ENCODE assay signal across 22 cellular contexts in genomic region chr10:5497948-5498730, GRCh38. TPM values are rescaled to one million over a fixed set of nuclear protein-coding genes. Genes with fewer than 3 reads are reported as not detected.
A peak's percentile ranks its signal among the peaks of the same experiment; 100 is the strongest.
DNase-seq lines count a peak whose midpoint lies in the region; ATAC-seq and TF ChIP-seq lines count a peak whose summit lies in the region.
"Had no signal": no experiment of that assay in that cellular context is flagged by ENCODE, and none has a peak within 500 bp of the region (broad histone marks: within the 10 kb centered on the region; RNA-seq: fewer than 3 reads in every experiment).

No MANE protein-coding gene starts in this region.

- ATAC-seq in left cardiac atrium (no peak), IMR-90 (ENCODE audit: low read depth) (no peak), GM21447 (IDR thresholded peaks at IDR 0.05; ENCODE audit: unreplicated experiment) (no peak)
- ATAC-seq: CD8-positive, alpha-beta T cell; Panc1 had no signal

- no peak overlapping the region for H3K9ac ChIP-seq in IMR-90 (ENCODE audit: low read depth, low read length)
- H3K9ac ChIP-seq: BLaER1 had no signal

- POLR2A ChIA-PET in IMR-90 (lab: Charles Lee; ENCODE audit: unreplicated experiment), result no interaction called here

- H2BK20ac ChIP-seq in IMR-90 (ENCODE audit: low read depth, low read length), result no peak overlapping the region

- peak overlapping the region; percentile 42; the same call in 1 of the 3 replicates for H2BK15ac ChIP-seq in IMR-90 (ENCODE audit: low read depth, low read length)

- peak overlapping the region; percentile 70 for H2BK5ac ChIP-seq in IMR-90 (ENCODE audit: low read depth, low read length, poor library complexity, severe bottlenecking)

- no peaks in the 10 kb centered on the region for H3K79me1 ChIP-seq in IMR-90 (ENCODE audit: low read depth in 1 of 2, low read length in 2 of 2)

- DNase-seq in cardiac septum (ENCODE audit: low spot score) (peak; percentile 62), left cardiac atrium (no peak), IMR-90 (no peak), lower leg skin (ENCODE audit: low spot score in 2 of 2) (no peak), stomach (no peak), DMS 273 (lab: John Stamatoyannopoulos, UW; ENCODE audit: unreplicated experiment) (no peak)
- DNase-seq: Calu3; CD8-positive, alpha-beta T cell; DMS79; HFFc6; Karpas-422; NCI-H1048; NCI-H1436; NCI-H2029; NCI-H69 had no signal

- dilution Hi-C loops in IMR-90 (cut with HindIII; ENCODE audit: low sequenced_read_pairs, unreplicated experiment), result no loop called here

- no peak overlapping the region for H4K8ac ChIP-seq in IMR-90 (ENCODE audit: low read depth in 2 of 2, low read length in 2 of 2)

- BruUV-seq in IMR-90 (replicated peaks; lab: Mats Ljungman, UMichigan), result no TSS peak

- peaks cover 34% of the 10 kb centered on the region for H3K27me3 ChIP-seq in IMR-90 (ENCODE audit: control insufficient read depth, insufficient read depth, low read length)
- H3K27me3 ChIP-seq in stomach, result no peaks in the 10 kb centered on the region
- H3K27me3 ChIP-seq: BLaER1 had no signal

- H2AK5ac ChIP-seq in IMR-90 (ENCODE audit: low read depth, low read length), result peak overlapping the region; percentile 52; the same call in 1 of the 2 replicates

- no peak overlapping the region for H2AK9ac ChIP-seq in IMR-90 (replicated peaks; ENCODE audit: low read depth, low read length, poor library complexity)

- CTCF ChIA-PET in IMR-90 (lab: Yijun Ruan, JAX), result no interaction called here

- TF ChIP-seq CTCF in IMR-90 (conservative IDR thresholded peaks at IDR 0.05; ENCODE audit: low read depth, low read length) (no peak), lower leg skin (IDR thresholded peaks at IDR 0.05) (no peak), stomach (IDR thresholded peaks at IDR 0.05) (no peak)

- 80% methylated on average over 5 of the region's 19 CpGs; no CpG with 5 or more reads in 1 of the 2 experiments for WGBS in IMR-90 (ENCODE audit: extremely low coverage in 2 of 2, insufficient read length in 1 of 2), 2 experiments
- 78% methylated on average over 19 of the region's 19 CpGs for WGBS in lower leg skin, 2 donors
- 84 to 92% (median 90%) methylated on average over 12 to 19 of the region's 19 CpGs for WGBS in stomach, 5 donors

- no peak overlapping the region for H3K4me2 ChIP-seq in IMR-90 (ENCODE audit: low read depth, low read length)
- H3K4me2 ChIP-seq: BLaER1 had no signal

- H2BK120ac ChIP-seq in IMR-90 (ENCODE audit: low read depth, low read length), result no peak overlapping the region

- H2AFZ ChIP-seq in IMR-90 (replicated peaks; ENCODE audit: low read length, poor library complexity), result peak overlapping the region; percentile 32

- TF ChIP-seq POLR2A in IMR-90 (IDR thresholded peaks at IDR 0.05; ENCODE audit: low read depth, low read length) (no peak), lower leg skin (IDR thresholded peaks at IDR 0.05) (no peak), stomach (IDR thresholded peaks at IDR 0.05) (no peak)

- no peaks in the 10 kb centered on the region for H4K20me1 ChIP-seq in IMR-90 (ENCODE audit: insufficient read depth, low read length)
- H4K20me1 ChIP-seq: BLaER1 had no signal

- 0 out of 2 replicates have a peak, but pooled peaks cover 10% of the 10 kb centered on the region for H3K9me1 ChIP-seq in IMR-90 (ENCODE audit: insufficient read depth, low read length)

- H3K18ac ChIP-seq in IMR-90 (ENCODE audit: low read depth, low read length), result no peak overlapping the region

- peak overlapping the region; percentile 37; the same call in 1 of the 2 replicates for H3K14ac ChIP-seq in IMR-90 (replicated peaks; ENCODE audit: low read depth, low read length)

- no peak overlapping the region for H4K5ac ChIP-seq in IMR-90 (ENCODE audit: low read depth, low read length)

- in situ Hi-C loops in IMR-90 (cut with MboI; ENCODE audit: low sequenced_read_pairs), result no loop called here

- H3K4me1 ChIP-seq in IMR-90 (ENCODE audit: control insufficient read depth, insufficient read depth, low read length), result no peaks in the 10 kb centered on the region
- H3K4me1 ChIP-seq in stomach, result peaks cover 8 to 12% (median 10%) of the 10 kb centered on the region in 4 donors

- TF ChIP-seq EP300 in stomach (IDR thresholded peaks at IDR 0.05), result no peak

- H3K27ac ChIP-seq in IMR-90 (ENCODE audit: insufficient read depth, low read length) (no peak overlapping the region), skin epidermis (peak overlapping the region in 19 of 21 experiments; percentile 15 to 86 (median 73)), stomach (no peak overlapping the region)
- H3K27ac ChIP-seq: BLaER1 had no signal

- no peak for TF ChIP-seq RAD21 in IMR-90 (IDR thresholded peaks at IDR 0.05; ENCODE audit: low read length)

- H3K4me3 ChIP-seq in IMR-90 (ENCODE audit: insufficient read depth, low read depth, low read length), result no peak overlapping the region
- peak overlapping the region; percentile 8 for H3K4me3 ChIP-seq in lower leg skin (ENCODE audit: low read depth, poor library complexity, severe bottlenecking)
- peak overlapping the region; percentile 19 to 34 (median 30) for H3K4me3 ChIP-seq in skin epidermis
- H3K4me3 ChIP-seq in stomach, result no peak overlapping the region
- H3K4me3 ChIP-seq: BLaER1 had no signal

- no peak overlapping the region for H3K56ac ChIP-seq in IMR-90 (ENCODE audit: extremely low read depth, insufficient read depth, low read length)

- H3K36me3 ChIP-seq in IMR-90 (ENCODE audit: control insufficient read depth, insufficient read depth, low read length) (no peaks in the 10 kb centered on the region), stomach (no peaks in the 10 kb centered on the region)
- H3K36me3 ChIP-seq: BLaER1 had no signal

- H3K9me3 ChIP-seq in IMR-90 (ENCODE audit: control insufficient read depth, insufficient read depth, low read length) (no peaks in the 10 kb centered on the region), stomach (no peaks in the 10 kb centered on the region)

- no peak overlapping the region for H4K91ac ChIP-seq in IMR-90 (ENCODE audit: insufficient read depth, low read depth, low read length)

- intact Hi-C loops in cardiac septum (cut with DNase I) (no loop called here), left cardiac atrium (cut with DNase I) (no loop called here), IMR-90 (cut with micrococcal nuclease) (no loop called here), lower leg skin (cut with DNase I; ENCODE audit: low total_unique reads) (no loop called here), stomach (cut with DNase I; ENCODE audit: low total_unique reads) (no loop called here)

- no peak overlapping the region for H3K23ac ChIP-seq in IMR-90 (ENCODE audit: low read depth, low read length)

- no peak overlapping the region for H3K4ac ChIP-seq in IMR-90 (ENCODE audit: low read depth, low read length)

TF ChIP-seq in IMR-90, 13 proteins besides CTCF, POLR2A, EP300 and RAD21:
- TF ChIP-seq MAFK (IDR thresholded peaks at IDR 0.05; ENCODE audit: low read depth, low read length), result no peak
- no peak for TF ChIP-seq USF2 (IDR thresholded peaks at IDR 0.05; ENCODE audit: low read depth, low read length)
- TF ChIP-seq ELK1 (IDR thresholded peaks at IDR 0.05; ENCODE audit: borderline replicate concordance, low read depth, low read length), result no peak
- no peak for TF ChIP-seq MXI1 (IDR thresholded peaks at IDR 0.05; ENCODE audit: borderline replicate concordance, low read depth, low read length)

RNA-seq across cellular contexts. Expression of gene CALML5, which starts 1.2 kb away (rescaled TPM):
- total RNA-seq in cardiac septum (not detected), left cardiac atrium (not detected), IMR-90 (2012; rRNA removed) (not detected in 2 replicates), lower leg skin (1,000 to 10,000 TPM; 5,202 to 6,742 (median 5,683) TPM), stomach (under 1 TPM in 1 of 5 donors, not detected in 4; 0.92 TPM)
- polyA plus RNA-seq in IMR-90 (2012; rRNA removed) (not detected in 2 replicates), stomach (10 to 100 TPM in 1 of 3 donors, 1 to 10 TPM in 1, not detected in 1; 2.4 to 16.2 TPM)
- not detected in 2 replicates for polyA plus RNA-seq in IMR-90 (2012; cell fraction: cytosol; rRNA removed)
- polyA plus RNA-seq in IMR-90 (2012; cell fraction: nucleus; rRNA removed; ENCODE audit: low replicate concordance), result not detected in 2 replicates
- total RNA-seq: A673; Calu3; CD8-positive, alpha-beta T cell; HFFc6; MCF 10A; SK-MEL-5 had no signal

RNA-seq across cellular contexts. Expression of gene CALML3, which starts 26.6 kb away (rescaled TPM):
- total RNA-seq in cardiac septum, result not detected
- not detected for total RNA-seq in left cardiac atrium
- not detected in 2 replicates for total RNA-seq in IMR-90 (2012; rRNA removed)
- not detected in 2 replicates for polyA plus RNA-seq in IMR-90 (2012; rRNA removed)
- polyA plus RNA-seq in IMR-90 (2012; cell fraction: cytosol; rRNA removed), result not detected in 2 replicates
- not detected in 2 replicates for polyA plus RNA-seq in IMR-90 (2012; cell fraction: nucleus; rRNA removed; ENCODE audit: low replicate concordance)
- total RNA-seq in lower leg skin, result 100 to 1,000 TPM in 2 of 4 donors, 10 to 100 TPM in 2; 43.4 to 181 (median 90.7) TPM
- not detected for total RNA-seq in stomach
- polyA plus RNA-seq in stomach, result 10 to 100 TPM in 1 of 3 donors, under 1 TPM in 1, not detected in 1; 0.46 to 64.6 TPM
- total RNA-seq: A673; Calu3; CD8-positive, alpha-beta T cell; HFFc6; SK-MEL-5 had no signal

Comparison
In these comparisons a context has a peak if more than half of its experiments do, and no peak if none do; other contexts are left out.
1. H3K27ac ChIP-seq: peak in skin epidermis (19 of 21); none in IMR-90 (single experiment) and stomach (0 of 5).
2. H3K4me3 ChIP-seq: peak in lower leg skin (single experiment) and skin epidermis (7 of 7); none in IMR-90 (single experiment) and stomach (0 of 4).
3. RNA of gene CALML5, which starts 1.2 kb away (total RNA-seq): 5,202 to 6,742 TPM in lower leg skin; not detected in cardiac septum (single experiment), not detected in left cardiac atrium, not detected in IMR-90 and 0.92 TPM in stomach; every median in the first group is over 1,000 times any median in the second.
4. RNA of gene CALML3, which starts 26.6 kb away (total RNA-seq): 43.4 to 181 TPM in lower leg skin; not detected in cardiac septum (single experiment), not detected in left cardiac atrium, not detected in IMR-90 and not detected in stomach; every median in the first group is over 10 times any median in the second.